Comparison of ENCODE assay signal across 21 cellular contexts in genomic region chr3:177703788-177704187, GRCh38.
DNase-seq lines count a peak whose midpoint lies in the region; ATAC-seq, FAIRE-seq and TF ChIP-seq lines count a peak whose summit lies in the region.
"Had no signal": no experiment of that assay in that cellular context is flagged by ENCODE, and none has a peak within 500 bp of the region (broad histone marks: within the 10 kb centered on the region; RNA-seq: fewer than 3 reads in every experiment).

No MANE protein-coding gene starts in this region.

- H3K79me2 ChIP-seq in GM23248 (ENCODE audit: insufficient read depth) = no peaks in the 10 kb centered on the region
- no peaks in the 10 kb centered on the region for H3K79me2 ChIP-seq in astrocyte (ENCODE audit: insufficient read depth, low read length)

- TF ChIP-seq CTCF in AG10803 (conservative IDR thresholded peaks at IDR 0.05; ENCODE audit: low read length) = no peak
- TF ChIP-seq CTCF in astrocyte (IDR thresholded peaks at IDR 0.05; ENCODE audit: insufficient read depth, low read depth, low read length) = no peak

- in situ Hi-C loops in GM23248 (cut with MboI) = no loop called here
- in situ Hi-C loops in HAP-1 (cut with MboI; ENCODE audit: low sequenced_read_pairs) = no loop called here

- FAIRE-seq in astrocyte (lab: Jason Lieb, UNC) = no peak
- FAIRE-seq: frontal cortex had no signal

- H3K4me3 Mint-ChIP-seq in astrocyte (ENCODE audit: unreplicated experiment) = no peak overlapping the region
- H3K4me3 Mint-ChIP-seq: activated naive CD8-positive, alpha-beta T cell; activated T-cell treated with anti-CD3 and anti-CD28 coated beads, Interleukin-2, amount 50 U/mL, for 24 hours; neural progenitor cell; T-cell had no signal

- H3K4me1 ChIP-seq in GM23248 (ENCODE audit: insufficient read depth) (no peaks in the 10 kb centered on the region), astrocyte (ENCODE audit: insufficient read depth, low read length) (no peaks in the 10 kb centered on the region), HAP-1 (no peaks in the 10 kb centered on the region)
- H3K4me1 ChIP-seq: body of pancreas, neural progenitor cell, testis had no signal

- H3K27ac ChIP-seq in GM23248 (no peak overlapping the region), astrocyte (ENCODE audit: low read depth, low read length) (no peak overlapping the region)
- H3K27ac ChIP-seq: body of pancreas, neural progenitor cell, testis had no signal

- H3K4me1 Mint-ChIP-seq in astrocyte (ENCODE audit: low read depth, unreplicated experiment) = peaks cover 15% of the 10 kb centered on the region
- H3K4me1 Mint-ChIP-seq: neural progenitor cell, T-cell had no signal

- H3K36me3 Mint-ChIP-seq in astrocyte (ENCODE audit: low read depth, unreplicated experiment) = no peaks in the 10 kb centered on the region
- H3K36me3 Mint-ChIP-seq: activated naive CD8-positive, alpha-beta T cell; neural progenitor cell; T-cell had no signal

- H2AFZ ChIP-seq in GM23248 (no peak overlapping the region), astrocyte (ENCODE audit: low read depth, low read length) (no peak overlapping the region)
- H2AFZ ChIP-seq: neural progenitor cell had no signal

- no peaks in the 10 kb centered on the region for H3F3A ChIP-seq in GM23248 (ENCODE audit: insufficient read depth)

- no peak overlapping the region for H3K27ac Mint-ChIP-seq in astrocyte (ENCODE audit: unreplicated experiment)
- H3K27ac Mint-ChIP-seq: activated naive CD8-positive, alpha-beta T cell; activated T-cell treated with anti-CD3 and anti-CD28 coated beads, Interleukin-2, amount 50 U/mL, for 24 hours; neural progenitor cell; T-cell had no signal

- H4K20me1 ChIP-seq in GM23248 (ENCODE audit: insufficient read depth) (no peaks in the 10 kb centered on the region), astrocyte (ENCODE audit: insufficient read depth, low read length) (no peaks in the 10 kb centered on the region)

- no peak for ATAC-seq in GM18909 (IDR thresholded peaks at IDR 0.05; ENCODE audit: poor library complexity, unreplicated experiment)
- ATAC-seq: body of pancreas, left cardiac atrium, T-cell had no signal

- no peaks in the 10 kb centered on the region for H3K9me2 ChIP-seq in GM23248 (ENCODE audit: insufficient read depth)

- H3K9ac ChIP-seq in GM23248 (no peak overlapping the region), astrocyte (ENCODE audit: low read length) (no peak overlapping the region)
- H3K9ac ChIP-seq: neural progenitor cell had no signal

- H3K9me3 ChIP-seq in GM23248 (ENCODE audit: low read depth) (no peaks in the 10 kb centered on the region), astrocyte (ENCODE audit: insufficient read depth, low read depth, low read length) (no peaks in the 10 kb centered on the region), HAP-1 (no peaks in the 10 kb centered on the region)
- H3K9me3 ChIP-seq: body of pancreas, testis had no signal

- no peaks in the 10 kb centered on the region for H3K27me3 ChIP-seq in GM23248 (replicated peaks; ENCODE audit: insufficient read depth)
- H3K27me3 ChIP-seq in astrocyte (ENCODE audit: insufficient read depth, low read length) = no peaks in the 10 kb centered on the region
- no peaks in the 10 kb centered on the region for H3K27me3 ChIP-seq in HAP-1 (ENCODE audit: low read depth)
- H3K27me3 ChIP-seq: body of pancreas, neural progenitor cell, testis had no signal

- H3K4me2 ChIP-seq in GM23248 (ENCODE audit: unreplicated experiment) (no peak overlapping the region), astrocyte (ENCODE audit: low read length) (no peak overlapping the region)
- H3K4me2 ChIP-seq: neural progenitor cell had no signal

- peaks cover 2% of the 10 kb centered on the region for H3K27me3 Mint-ChIP-seq in astrocyte (ENCODE audit: low read depth, unreplicated experiment)
- H3K27me3 Mint-ChIP-seq: activated naive CD8-positive, alpha-beta T cell; activated T-cell treated with anti-CD3 and anti-CD28 coated beads, Interleukin-2, amount 50 U/mL, for 24 hours; T-cell had no signal

- H3K36me3 ChIP-seq in GM23248 (ENCODE audit: low read depth) = no peaks in the 10 kb centered on the region
- H3K36me3 ChIP-seq in astrocyte (ENCODE audit: insufficient read depth, low read length) = no peaks in the 10 kb centered on the region
- H3K36me3 ChIP-seq in HAP-1 (replicated peaks) = no peaks in the 10 kb centered on the region
- H3K36me3 ChIP-seq: neural progenitor cell had no signal

- peak; percentile 9 for DNase-seq in AG10803 (ENCODE audit: low read depth)
- DNase-seq in GM23248 = peak; percentile 41
- DNase-seq in astrocyte (ENCODE audit: low read depth) = peak; percentile 19
- peak; percentile 72 for DNase-seq in kidney tubule cell (ENCODE audit: low spot score)
- no peak for DNase-seq in stimulated activated CD4-positive, alpha-beta T cell treated with anti-CD3 and anti-CD28 coated beads, Interleukin-4, amount 100 ng/mL, for 1 hour
- no peak for DNase-seq in stimulated activated CD4-positive, alpha-beta T cell treated with anti-CD3 and anti-CD28 coated beads, Interleukin-4, amount 100 ng/mL, for 24 hours
- no peak for DNase-seq in HAP-1 (ENCODE audit: low spot score in 2 of 2)
- DNase-seq: activated CD4-positive, alpha-beta T cell treated with anti-CD3 and anti-CD28 coated beads, Interleukin-2, amount 50 U/mL, for 4 hours; activated T-cell treated with anti-CD3 and anti-CD28 coated beads, Interleukin-2, amount 50 U/mL, for 24 hours; body of pancreas; cortex of kidney; left cardiac atrium; midbrain; NCI-H526 treated with DMSO at 0.1 percent for 48 hours; SHP77; T-cell; testis had no signal

- peaks cover 6% of the 10 kb centered on the region for H3K9me3 Mint-ChIP-seq in astrocyte (ENCODE audit: unreplicated experiment)
- H3K9me3 Mint-ChIP-seq: activated T-cell treated with anti-CD3 and anti-CD28 coated beads, Interleukin-2, amount 50 U/mL, for 24 hours; T-cell had no signal

- no peak overlapping the region for H3K4me3 ChIP-seq in AG10803 (ENCODE audit: low read length)
- no peak overlapping the region for H3K4me3 ChIP-seq in GM23248
- no peak overlapping the region for H3K4me3 ChIP-seq in astrocyte (ENCODE audit: insufficient read depth, low read depth, low read length)
- H3K4me3 ChIP-seq in HAP-1 = no peak overlapping the region
- H3K4me3 ChIP-seq: body of pancreas, neural progenitor cell, testis had no signal

- 67 to 70% methylated on average over 3 of the region's 3 CpGs for WGBS in GM23248 (ENCODE audit: low coverage in 1 of 2, low lambda C conversion rate in 2 of 2, missing lambda C conversion rate in 2 of 2), 2 experiments

Comparison
In these comparisons a context has a peak if more than half of its experiments do, and no peak if none do; other contexts are left out.
1. DNase-seq: peak in AG10803 (single experiment), GM23248 (single experiment), astrocyte (single experiment) and kidney tubule cell (single experiment); none in stimulated activated CD4-positive, alpha-beta T cell treated with anti-CD3 and anti-CD28 coated beads, Interleukin-4, amount 100 ng/mL, for 1 hour (single experiment), stimulated activated CD4-positive, alpha-beta T cell treated with anti-CD3 and anti-CD28 coated beads, Interleukin-4, amount 100 ng/mL, for 24 hours (single experiment) and HAP-1 (0 of 2).